Comparison of ENCODE assay signal across 29 cellular contexts in the genomic region with DNA sequence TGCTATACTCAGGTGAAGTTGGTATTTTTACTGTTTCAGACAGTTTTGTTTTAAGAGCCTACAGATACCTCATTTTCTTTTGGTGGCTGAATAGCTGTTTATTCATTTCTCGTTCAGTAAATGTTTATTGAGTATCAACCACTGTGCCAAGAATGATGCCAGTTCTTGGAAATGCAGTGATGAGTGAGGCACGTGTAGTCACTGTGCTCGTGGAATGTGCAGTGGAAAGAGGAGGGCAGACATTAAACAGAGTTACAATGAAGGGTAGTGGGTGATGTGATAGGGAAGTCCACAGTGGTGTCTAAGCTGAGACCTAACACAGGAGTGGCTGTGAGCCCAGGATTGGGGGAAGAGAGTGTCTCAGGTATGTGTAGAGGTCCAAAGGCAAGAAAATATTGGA.
"Had no signal": no experiment of that assay in that cellular context is flagged by ENCODE, and none has a peak within 500 bp of the region (broad histone marks: within the 10 kb centered on the region; RNA-seq: fewer than 3 reads in every experiment).

No MANE protein-coding gene starts in this region.

- H3K27me3 Mint-ChIP-seq: progenitor cell of endocrine pancreas had no signal

- H3K79me2 ChIP-seq: parathyroid adenoma had no signal

- DNase-seq: cerebellar nuclear complex; cortex of kidney; effector memory CD8-positive, alpha-beta T cell; foreskin keratinocyte; glutamatergic neuron; heart right ventricle; hippocampal formation; islet precursor cell; kidney glomerular epithelial cell; left ventricle myocardium superior; naive B cell; right lobe of liver; stimulated activated CD4-positive, alpha-beta T cell treated with anti-CD3 and anti-CD28 coated beads, Interleukin-12 subunit alpha, Interleukin-12 subunit beta, amount 100 ng/mL, for 4 hours; stimulated activated CD4-positive, alpha-beta T cell treated with anti-CD3 and anti-CD28 coated beads, Interleukin-1b, Interleukin-23, amount 100 ng/mL, for 48 hours; stimulated activated CD4-positive, alpha-beta T cell treated with anti-CD3 and anti-CD28 coated beads, Interleukin-4, amount 100 ng/mL, for 1 hour; stimulated activated CD8-positive, alpha-beta memory T cell treated with anti-CD3 and anti-CD28 coated beads, Interleukin-4, amount 100 ng/mL, for 48 hours; stimulated activated naive CD4-positive, alpha-beta T cell; stimulated activated naive CD8-positive, alpha-beta T cell treated with anti-CD3 and anti-CD28 coated beads, Interleukin-15, amount 100 ng/mL, for 72 hours; testis; tibial artery; upper lobe of left lung; uterus had no signal

- H3K27ac ChIP-seq: foreskin keratinocyte, heart right ventricle, neural progenitor cell, parathyroid adenoma, right lobe of liver, testis, tibial artery, upper lobe of left lung, uterus had no signal

- H3K36me3 ChIP-seq: uterus had no signal

- H3K27ac Mint-ChIP-seq: effector memory CD8-positive, alpha-beta T cell; memory B cell; naive B cell; nephron; neural progenitor cell; progenitor cell of endocrine pancreas; stimulated activated naive CD8-positive, alpha-beta T cell treated with anti-CD3 and anti-CD28 coated beads, Interleukin-15, amount 100 ng/mL, for 72 hours had no signal

- H3K9ac ChIP-seq: neural progenitor cell, parathyroid adenoma had no signal

- H2AFZ ChIP-seq: neural progenitor cell, parathyroid adenoma had no signal

- H3K9me3 Mint-ChIP-seq: neural progenitor cell had no signal

- H3K4me3 Mint-ChIP-seq: effector memory CD8-positive, alpha-beta T cell; memory B cell; naive B cell; nephron; neural progenitor cell; stimulated activated naive CD8-positive, alpha-beta T cell treated with anti-CD3 and anti-CD28 coated beads, Interleukin-15, amount 100 ng/mL, for 72 hours had no signal

- H3K9me3 ChIP-seq: right lobe of liver, testis, tibial artery, upper lobe of left lung, uterus had no signal

- H3K27me3 ChIP-seq: foreskin keratinocyte, heart right ventricle, neural progenitor cell, right lobe of liver, testis, tibial artery, upper lobe of left lung, uterus had no signal

- ATAC-seq: effector memory CD8-positive, alpha-beta T cell; foreskin keratinocyte; heart right ventricle; left ventricle myocardium superior; stimulated activated naive CD8-positive, alpha-beta T cell treated with anti-CD3 and anti-CD28 coated beads, Interleukin-15, amount 100 ng/mL, for 72 hours had no signal

- H3K4me1 Mint-ChIP-seq: memory B cell; naive B cell; nephron; neural progenitor cell; stimulated activated naive CD8-positive, alpha-beta T cell treated with anti-CD3 and anti-CD28 coated beads, Interleukin-15, amount 100 ng/mL, for 72 hours had no signal

- H3K36me3 Mint-ChIP-seq: memory B cell, naive B cell had no signal

- H3K4me2 ChIP-seq: neural progenitor cell, smooth muscle cell had no signal

- H3K4me1 ChIP-seq: foreskin keratinocyte, heart right ventricle, neural progenitor cell, parathyroid adenoma, right lobe of liver, testis, tibial artery, upper lobe of left lung, uterus had no signal

- H3K4me3 ChIP-seq: heart right ventricle, lung, neural progenitor cell, right lobe of liver, smooth muscle cell, testis, tibial artery, upper lobe of left lung, uterus had no signal
